In genomic region chr9:97694768-97695167, GRCh38 we compare ENCODE assay signal across 4 cellular contexts.
TF ChIP-seq lines count a peak whose summit lies in the region.

No MANE protein-coding gene starts in this region.

TF ChIP-seq in SK-N-SH, 30 proteins besides CTCF, POLR2A, EP300 and RAD21:
- TF ChIP-seq RFX5 (IDR thresholded peaks at IDR 0.05; ENCODE audit: low read length) (no peak), RCOR1 (IDR thresholded peaks at IDR 0.05; ENCODE audit: low read length) (no peak), ELF1 (IDR thresholded peaks at IDR 0.05) (no peak), GATA2 (CRISPR knock-in tag; IDR thresholded peaks at IDR 0.05) (no peak), PBX3 (IDR thresholded peaks at IDR 0.05) (no peak), TAF1 (IDR thresholded peaks at IDR 0.05; ENCODE audit: borderline replicate concordance, low read depth, low read length) (no peak), EZH2phosphoT487 (IDR thresholded peaks at IDR 0.05; ENCODE audit: borderline replicate concordance, low read depth) (no peak)
TF ChIP-seq in SK-N-SH: peak in this region for 0.

TF ChIP-seq in SK-N-SH treated with all-trans-retinoic acid at 6 μM for 48 hours, 23 proteins besides CTCF, POLR2A, EP300 and RAD21:
- no peak for TF ChIP-seq ARNTL (CRISPR knock-in tag; IDR thresholded peaks at IDR 0.05; ENCODE audit: borderline replicate concordance, low read depth)
- no peak for TF ChIP-seq ZNF565 (CRISPR knock-in tag; conservative IDR thresholded peaks at IDR 0.05; ENCODE audit: low read depth)
- no peak for TF ChIP-seq OSR1 (CRISPR knock-in tag; IDR thresholded peaks at IDR 0.05)
- no peak for TF ChIP-seq GLIS3 (CRISPR knock-in tag; IDR thresholded peaks at IDR 0.05)
TF ChIP-seq in SK-N-SH treated with all-trans-retinoic acid at 6 μM for 48 hours: peak in this region for 0.

TF ChIP-seq in IMR-90, 13 proteins besides CTCF, POLR2A, EP300 and RAD21:
- TF ChIP-seq RCOR1 (IDR thresholded peaks at IDR 0.05; ENCODE audit: insufficient replicate concordance, low read length) (no peak), CEBPB (IDR thresholded peaks at IDR 0.05; ENCODE audit: low read depth, low read length) (peak; percentile 57), MAZ (IDR thresholded peaks at IDR 0.05; ENCODE audit: borderline replicate concordance, low read depth, low read length) (no peak), RFX5 (IDR thresholded peaks at IDR 0.05; ENCODE audit: low read depth, low read length) (no peak)

TF ChIP-seq in GM12878, 131 proteins besides CTCF, POLR2A, EP300 and RAD21:
- no peak for TF ChIP-seq KAT2A (conservative IDR thresholded peaks at IDR 0.05; ENCODE audit: control insufficient read depth, low read depth, low read length)
- TF ChIP-seq CBX5 (IDR thresholded peaks at IDR 0.05; ENCODE audit: low read depth), result no peak
- no peak for TF ChIP-seq NBN (IDR thresholded peaks at IDR 0.05)
- no peak for TF ChIP-seq RCOR1 (conservative IDR thresholded peaks at IDR 0.05; ENCODE audit: low read depth, low read length)
- TF ChIP-seq RFX5 (IDR thresholded peaks at IDR 0.05; ENCODE audit: low read depth, low read length), result no peak
- no peak for TF ChIP-seq SUZ12 (IDR thresholded peaks at IDR 0.05; ENCODE audit: unreplicated experiment)
- no peak for TF ChIP-seq SMAD1 (IDR thresholded peaks at IDR 0.05; ENCODE audit: low read depth, partially characterized antibody)
- no peak for TF ChIP-seq MEF2B (IDR thresholded peaks at IDR 0.05; ENCODE audit: partially characterized antibody, poor library complexity, severe bottlenecking)
- no peak for TF ChIP-seq RB1 (IDR thresholded peaks at IDR 0.05; ENCODE audit: borderline replicate concordance)
- TF ChIP-seq YBX1 (IDR thresholded peaks at IDR 0.05), result no peak
- no peak for TF ChIP-seq MTA3 (IDR thresholded peaks at IDR 0.05; ENCODE audit: borderline replicate concordance, low read length)
- TF ChIP-seq, protein P1, sequence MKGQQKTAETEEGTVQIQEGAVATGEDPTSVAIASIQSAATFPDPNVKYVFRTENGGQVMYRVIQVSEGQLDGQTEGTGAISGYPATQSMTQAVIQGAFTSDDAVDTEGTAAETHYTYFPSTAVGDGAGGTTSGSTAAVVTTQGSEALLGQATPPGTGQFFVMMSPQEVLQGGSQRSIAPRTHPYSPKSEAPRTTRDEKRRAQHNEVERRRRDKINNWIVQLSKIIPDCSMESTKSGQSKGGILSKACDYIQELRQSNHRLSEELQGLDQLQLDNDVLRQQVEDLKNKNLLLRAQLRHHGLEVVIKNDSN (IDR thresholded peaks at IDR 0.05; ENCODE audit: borderline replicate concordance, extremely low read length, insufficient read depth, low read depth, low read length), result no peak
- no peak for TF ChIP-seq WRNIP1 (IDR thresholded peaks at IDR 0.05; ENCODE audit: borderline replicate concordance, low read depth, low read length)
- TF ChIP-seq SMAD5 (IDR thresholded peaks at IDR 0.05; ENCODE audit: low read depth), result no peak
- TF ChIP-seq DPF2 (IDR thresholded peaks at IDR 0.05), result no peak
- TF ChIP-seq NFXL1 (IDR thresholded peaks at IDR 0.05; ENCODE audit: borderline replicate concordance), result no peak
- TF ChIP-seq ZSCAN29 (IDR thresholded peaks at IDR 0.05), result no peak
